1 cellular context compared by ENCODE assay signal in the genomic region with DNA sequence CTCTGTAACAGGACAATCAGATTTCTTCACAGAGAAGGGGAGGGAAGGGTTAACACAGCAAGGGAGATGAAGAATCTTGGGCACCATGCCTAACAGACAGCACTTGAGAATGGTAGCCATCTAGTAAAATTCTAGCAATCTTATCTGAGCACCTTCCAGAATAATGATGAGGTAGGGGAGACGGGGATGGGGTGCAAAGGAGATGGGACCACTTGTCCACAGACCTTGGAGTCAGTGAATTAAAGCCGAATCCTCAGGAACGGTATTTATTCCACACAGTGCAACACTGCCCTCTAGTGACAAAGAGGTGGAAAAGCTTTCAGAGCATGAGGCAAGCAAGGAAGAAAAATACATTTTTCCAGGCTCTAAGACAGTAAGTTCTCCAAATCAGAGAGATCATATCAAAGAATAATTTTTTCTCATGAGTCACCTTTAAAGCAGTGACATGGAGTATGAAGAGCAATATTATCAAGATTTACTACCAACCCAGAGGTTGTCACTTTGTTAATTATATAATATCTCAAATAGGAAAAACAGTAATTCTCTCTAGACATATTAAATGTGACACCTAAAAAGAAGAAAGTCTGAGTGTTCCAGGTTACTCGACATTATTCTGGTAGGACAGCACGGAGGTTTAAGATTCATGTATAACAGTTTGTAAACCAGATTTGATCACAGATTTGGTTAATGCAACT.
TF ChIP-seq lines count a peak whose summit lies in the region.

No MANE protein-coding gene starts in this region.

TF ChIP-seq in GM23338, 12 proteins besides CTCF, POLR2A, EP300 and RAD21 (continued from another document):
- TF ChIP-seq, protein P1, sequence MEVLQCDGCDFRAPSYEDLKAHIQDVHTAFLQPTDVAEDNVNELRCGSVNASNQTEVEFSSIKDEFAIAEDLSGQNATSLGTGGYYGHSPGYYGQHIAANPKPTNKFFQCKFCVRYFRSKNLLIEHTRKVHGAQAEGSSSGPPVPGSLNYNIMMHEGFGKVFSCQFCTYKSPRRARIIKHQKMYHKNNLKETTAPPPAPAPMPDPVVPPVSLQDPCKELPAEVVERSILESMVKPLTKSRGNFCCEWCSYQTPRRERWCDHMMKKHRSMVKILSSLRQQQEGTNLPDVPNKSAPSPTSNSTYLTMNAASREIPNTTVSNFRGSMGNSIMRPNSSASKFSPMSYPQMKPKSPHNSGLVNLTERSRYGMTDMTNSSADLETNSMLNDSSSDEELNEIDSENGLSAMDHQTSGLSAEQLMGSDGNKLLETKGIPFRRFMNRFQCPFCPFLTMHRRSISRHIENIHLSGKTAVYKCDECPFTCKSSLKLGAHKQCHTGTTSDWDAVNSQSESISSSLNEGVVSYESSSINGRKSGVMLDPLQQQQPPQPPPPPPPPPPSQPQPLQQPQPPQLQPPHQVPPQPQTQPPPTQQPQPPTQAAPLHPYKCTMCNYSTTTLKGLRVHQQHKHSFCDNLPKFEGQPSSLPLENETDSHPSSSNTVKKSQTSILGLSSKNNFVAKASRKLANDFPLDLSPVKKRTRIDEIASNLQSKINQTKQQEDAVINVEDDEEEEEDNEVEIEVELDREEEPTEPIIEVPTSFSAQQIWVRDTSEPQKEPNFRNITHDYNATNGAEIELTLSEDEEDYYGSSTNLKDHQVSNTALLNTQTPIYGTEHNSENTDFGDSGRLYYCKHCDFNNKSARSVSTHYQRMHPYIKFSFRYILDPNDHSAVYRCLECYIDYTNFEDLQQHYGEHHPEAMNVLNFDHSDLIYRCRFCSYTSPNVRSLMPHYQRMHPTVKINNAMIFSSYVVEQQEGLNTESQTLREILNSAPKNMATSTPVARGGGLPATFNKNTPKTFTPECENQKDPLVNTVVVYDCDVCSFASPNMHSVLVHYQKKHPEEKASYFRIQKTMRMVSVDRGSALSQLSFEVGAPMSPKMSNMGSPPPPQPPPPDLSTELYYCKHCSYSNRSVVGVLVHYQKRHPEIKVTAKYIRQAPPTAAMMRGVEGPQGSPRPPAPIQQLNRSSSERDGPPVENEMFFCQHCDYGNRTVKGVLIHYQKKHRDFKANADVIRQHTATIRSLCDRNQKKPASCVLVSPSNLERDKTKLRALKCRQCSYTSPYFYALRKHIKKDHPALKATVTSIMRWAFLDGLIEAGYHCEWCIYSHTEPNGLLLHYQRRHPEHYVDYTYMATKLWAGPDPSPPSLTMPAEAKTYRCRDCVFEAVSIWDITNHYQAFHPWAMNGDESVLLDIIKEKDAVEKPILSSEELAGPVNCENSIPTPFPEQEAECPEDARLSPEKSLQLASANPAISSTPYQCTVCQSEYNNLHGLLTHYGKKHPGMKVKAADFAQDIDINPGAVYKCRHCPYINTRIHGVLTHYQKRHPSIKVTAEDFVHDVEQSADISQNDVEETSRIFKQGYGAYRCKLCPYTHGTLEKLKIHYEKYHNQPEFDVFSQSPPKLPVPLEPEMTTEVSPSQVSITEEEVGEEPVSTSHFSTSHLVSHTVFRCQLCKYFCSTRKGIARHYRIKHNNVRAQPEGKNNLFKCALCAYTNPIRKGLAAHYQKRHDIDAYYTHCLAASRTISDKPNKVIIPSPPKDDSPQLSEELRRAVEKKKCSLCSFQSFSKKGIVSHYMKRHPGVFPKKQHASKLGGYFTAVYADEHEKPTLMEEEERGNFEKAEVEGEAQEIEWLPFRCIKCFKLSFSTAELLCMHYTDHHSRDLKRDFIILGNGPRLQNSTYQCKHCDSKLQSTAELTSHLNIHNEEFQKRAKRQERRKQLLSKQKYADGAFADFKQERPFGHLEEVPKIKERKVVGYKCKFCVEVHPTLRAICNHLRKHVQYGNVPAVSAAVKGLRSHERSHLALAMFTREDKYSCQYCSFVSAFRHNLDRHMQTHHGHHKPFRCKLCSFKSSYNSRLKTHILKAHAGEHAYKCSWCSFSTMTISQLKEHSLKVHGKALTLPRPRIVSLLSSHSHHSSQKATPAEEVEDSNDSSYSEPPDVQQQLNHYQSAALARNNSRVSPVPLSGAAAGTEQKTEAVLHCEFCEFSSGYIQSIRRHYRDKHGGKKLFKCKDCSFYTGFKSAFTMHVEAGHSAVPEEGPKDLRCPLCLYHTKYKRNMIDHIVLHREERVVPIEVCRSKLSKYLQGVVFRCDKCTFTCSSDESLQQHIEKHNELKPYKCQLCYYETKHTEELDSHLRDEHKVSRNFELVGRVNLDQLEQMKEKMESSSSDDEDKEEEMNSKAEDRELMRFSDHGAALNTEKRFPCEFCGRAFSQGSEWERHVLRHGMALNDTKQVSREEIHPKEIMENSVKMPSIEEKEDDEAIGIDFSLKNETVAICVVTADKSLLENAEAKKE (CRISPR knock-in tag; IDR thresholded peaks at IDR 0.05) = no peak
- no peak for TF ChIP-seq NANOG (IDR thresholded peaks at IDR 0.05; ENCODE audit: borderline replicate concordance)
